10 cellular contexts compared by ENCODE assay signal in the genomic region with DNA sequence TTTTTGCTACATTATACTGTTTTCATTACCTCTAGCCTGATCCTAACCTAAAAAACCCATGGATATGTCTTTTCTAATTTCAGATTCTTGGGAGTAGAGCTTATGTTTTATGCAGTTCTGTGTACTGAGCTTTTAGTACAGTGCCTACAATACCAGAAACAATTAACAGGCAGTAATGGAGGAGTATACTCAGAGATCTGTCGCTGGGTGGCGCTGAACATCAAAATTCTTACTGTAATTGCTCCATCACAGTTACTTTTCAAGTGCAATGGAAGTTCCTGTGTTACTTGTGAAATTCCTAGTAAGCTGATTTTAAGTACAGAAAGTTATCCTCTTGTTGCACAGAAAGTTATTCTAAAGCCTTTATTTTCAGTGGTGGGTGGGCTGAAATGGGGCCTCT.
DNase-seq lines count a peak whose midpoint lies in the region; ATAC-seq, FAIRE-seq and TF ChIP-seq lines count a peak whose summit lies in the region.
"Had no signal": no experiment of that assay in that cellular context is flagged by ENCODE, and none has a peak within 500 bp of the region (broad histone marks: within the 10 kb centered on the region; RNA-seq: fewer than 3 reads in every experiment).

No MANE protein-coding gene starts in this region.

- no peak overlapping the region for H2BK5ac ChIP-seq in H1 (ENCODE audit: low read depth, low read length)
- no peak overlapping the region for H2BK5ac ChIP-seq in mesenchymal stem cell (ENCODE audit: low read depth, low read length, poor library complexity, severe bottlenecking)

- H3K9me3 ChIP-seq in RWPE2 (ENCODE audit: severe bottlenecking): no peaks in the 10 kb centered on the region
- no peaks in the 10 kb centered on the region for H3K9me3 ChIP-seq in H1 (ENCODE audit: insufficient read depth in 2 of 2, low read depth in 1 of 2, low read length in 1 of 2)
- peaks cover 4% of the 10 kb centered on the region for H3K9me3 ChIP-seq in mesenchymal stem cell (ENCODE audit: control insufficient read depth, low read length)
- H3K9me3 ChIP-seq in effector memory CD4-positive, alpha-beta T cell (ENCODE audit: control insufficient read depth, low read length): no peaks in the 10 kb centered on the region

- 3% methylated on average over 2 of the region's 2 CpGs; no CpG with 5 or more reads in 1 of the 2 experiments for WGBS in H1 (ENCODE audit: extremely low coverage in 1 of 2, insufficient coverage in 1 of 2, insufficient read length in 1 of 2, insufficient replicate concordance in 2 of 2, low coverage in 1 of 2, low lambda C conversion rate in 2 of 2, missing lambda C conversion rate in 1 of 2), 2 experiments
- no CpG with 5 or more reads among the region's 2 CpGs for WGBS in mesenchymal stem cell

- intact Hi-C loops in activated CD4-positive, alpha-beta T cell treated with anti-CD3 and anti-CD28 coated beads for 36 hours (cut with DNase I, micrococcal nuclease): no loop called here

- H3K18ac ChIP-seq in H1 (ENCODE audit: extremely low read depth, low read length) (no peak overlapping the region), mesenchymal stem cell (ENCODE audit: low read depth in 1 of 2, low read length in 2 of 2) (no peak overlapping the region)

- H2BK120ac ChIP-seq in H1 (replicated peaks; ENCODE audit: low read depth, low read length) (no peak overlapping the region), mesenchymal stem cell (ENCODE audit: low read depth, low read length) (no peak overlapping the region)

- no peaks in the 10 kb centered on the region for H3K79me2 ChIP-seq in H1 (ENCODE audit: control insufficient read depth in 1 of 2, insufficient read depth in 2 of 2, low read length in 2 of 2)

- no peaks in the 10 kb centered on the region for H3K27me3 ChIP-seq in RWPE2 (ENCODE audit: insufficient read depth, poor library complexity, severe bottlenecking)
- no peaks in the 10 kb centered on the region for H3K27me3 ChIP-seq in H1 (replicated peaks in 1 of 4; ENCODE audit: control insufficient read depth in 3 of 4, extremely low read depth in 1 of 4, insufficient read depth in 3 of 4, low read length in 3 of 4)
- no peaks in the 10 kb centered on the region for H3K27me3 ChIP-seq in mesenchymal stem cell (ENCODE audit: control insufficient read depth in 1 of 2, insufficient read depth in 1 of 2, low read length in 2 of 2)
- H3K27me3 ChIP-seq in effector memory CD4-positive, alpha-beta T cell (replicated peaks; ENCODE audit: control insufficient read depth, insufficient read depth, low read length, poor library complexity, severe bottlenecking): no peaks in the 10 kb centered on the region

- H3K4me1 ChIP-seq in RWPE2 (ENCODE audit: insufficient read depth, poor library complexity, severe bottlenecking): no peaks in the 10 kb centered on the region
- no peaks in the 10 kb centered on the region for H3K4me1 ChIP-seq in H1 (replicated peaks in 1 of 4; ENCODE audit: control insufficient read depth in 3 of 4, insufficient read depth in 4 of 4, low read length in 3 of 4)
- H3K4me1 ChIP-seq in mesenchymal stem cell (ENCODE audit: control insufficient read depth, insufficient read depth, low read depth, low read length): no peaks in the 10 kb centered on the region
- no peaks in the 10 kb centered on the region for H3K4me1 ChIP-seq in effector memory CD4-positive, alpha-beta T cell (ENCODE audit: control insufficient read depth, insufficient read depth, low read length, poor library complexity, severe bottlenecking)

- H3K23ac ChIP-seq in H1 (ENCODE audit: insufficient read length): no peak overlapping the region
- no peak overlapping the region for H3K23ac ChIP-seq in mesenchymal stem cell (ENCODE audit: low read length in 2 of 2)

- no peaks in the 10 kb centered on the region for H3K79me1 ChIP-seq in H1 (ENCODE audit: low read depth, low read length)
- peaks cover 4% of the 10 kb centered on the region for H3K79me1 ChIP-seq in mesenchymal stem cell (replicated peaks; ENCODE audit: low read length, poor library complexity, severe bottlenecking)

- no peak overlapping the region for H3K4me3 ChIP-seq in RWPE2 (ENCODE audit: severe bottlenecking)
- H3K4me3 ChIP-seq in H1 (ENCODE audit: extremely low read depth in 1 of 4, insufficient read depth in 2 of 4, low read depth in 3 of 4, low read length in 4 of 4): no peak overlapping the region
- H3K4me3 ChIP-seq in mesenchymal stem cell (ENCODE audit: insufficient read depth in 1 of 2, low read depth in 1 of 2, low read length in 2 of 2): no peak overlapping the region
- H3K4me3 ChIP-seq in effector memory CD4-positive, alpha-beta T cell (ENCODE audit: insufficient read depth, low read depth, low read length, poor library complexity, severe bottlenecking): no peak overlapping the region

- POLR2A ChIA-PET in activated CD4-positive, alpha-beta T cell treated with anti-CD3 and anti-CD28 coated beads for 36 hours (lab: Charles Lee): no interaction called here
- POLR2A ChIA-PET in H1 (lab: Charles Lee; ENCODE audit: partially characterized antibody): interaction anchor here (0.8 kb wide), 1 partner anchor 10 kb away, joined by 3 read pairs; no protein-coding TSS in a partner anchor

- no peak overlapping the region for H4K5ac ChIP-seq in H1 (ENCODE audit: insufficient read length, low read depth, low read length)

- peak; percentile 49 to 50 for TF ChIP-seq RAD21 in H1 (IDR thresholded peaks at IDR 0.05 in 1 of 2, conservative IDR thresholded peaks at IDR 0.05 in 1 of 2; ENCODE audit: low read depth in 2 of 2, low read length in 2 of 2)

- no peak overlapping the region for H3K27ac ChIP-seq in RWPE2 (ENCODE audit: poor library complexity, severe bottlenecking)
- H3K27ac ChIP-seq in H1 (ENCODE audit: low read depth, low read length): no peak overlapping the region
- no peak overlapping the region for H3K27ac ChIP-seq in mesenchymal stem cell (ENCODE audit: low read length, poor library complexity, severe bottlenecking)
- no peak overlapping the region for H3K27ac ChIP-seq in effector memory CD4-positive, alpha-beta T cell (ENCODE audit: insufficient read depth, low read length, poor library complexity, severe bottlenecking)

- H3K36me3 ChIP-seq in RWPE2 (ENCODE audit: low read depth) (peaks cover 9% of the 10 kb centered on the region), H1 (ENCODE audit: control insufficient read depth in 2 of 4, insufficient read depth in 4 of 4, low read length in 3 of 4) (no peaks in the 10 kb centered on the region), mesenchymal stem cell (ENCODE audit: control insufficient read depth in 1 of 2, insufficient read depth in 2 of 2, low read depth in 1 of 2, low read length in 2 of 2) (peaks cover 0 to 6% of the 10 kb centered on the region in 2 experiments)
- H3K36me3 ChIP-seq in effector memory CD4-positive, alpha-beta T cell (ENCODE audit: control insufficient read depth, insufficient read depth, low read length): no peaks in the 10 kb centered on the region

- H2BK15ac ChIP-seq in H1 (ENCODE audit: low read length): no peak overlapping the region
- no peak overlapping the region for H2BK15ac ChIP-seq in mesenchymal stem cell (ENCODE audit: low read depth, poor library complexity, severe bottlenecking)

- TF ChIP-seq EP300 in H1 (IDR thresholded peaks at IDR 0.05; ENCODE audit: borderline replicate concordance in 1 of 2, low read depth in 2 of 2, low read length in 2 of 2): no peak

- H2BK12ac ChIP-seq in H1 (ENCODE audit: low read depth, low read length) (no peak overlapping the region), mesenchymal stem cell (ENCODE audit: low read length in 2 of 2) (no peak overlapping the region)

- H3K14ac ChIP-seq in H1 (ENCODE audit: insufficient read length): no peak overlapping the region
- H3K14ac ChIP-seq in mesenchymal stem cell (ENCODE audit: low read length in 2 of 2): no peak overlapping the region

- H3K4me1 Mint-ChIP-seq in activated CD4-positive, alpha-beta T cell treated with anti-CD3 and anti-CD28 coated beads for 36 hours: peaks cover 2% of the 10 kb centered on the region

- no peak overlapping the region for H4K8ac ChIP-seq in H1 (ENCODE audit: extremely low read depth, insufficient read depth, low read length)
- no peak overlapping the region for H4K8ac ChIP-seq in mesenchymal stem cell (ENCODE audit: low read length)

- H2AK5ac ChIP-seq in H1 (ENCODE audit: low read depth, low read length) (no peak overlapping the region), mesenchymal stem cell (ENCODE audit: low read length, severe bottlenecking) (no peak overlapping the region)

- no peaks in the 10 kb centered on the region for H4K20me1 ChIP-seq in H1 (replicated peaks in 1 of 2; ENCODE audit: control insufficient read depth in 1 of 2, insufficient read depth in 2 of 2, low read length in 2 of 2)

- H3K9me3 Mint-ChIP-seq in activated CD4-positive, alpha-beta T cell treated with anti-CD3 and anti-CD28 coated beads for 36 hours (ENCODE audit: low read depth): peaks cover 9% of the 10 kb centered on the region

- TF ChIP-seq POLR2A in H1 (IDR thresholded peaks at IDR 0.05; ENCODE audit: control extremely low read depth in 1 of 2, low read depth in 2 of 2, low read length in 2 of 2): no peak

- ATAC-seq in activated CD4-positive, alpha-beta T cell treated with anti-CD3 and anti-CD28 coated beads for 36 hours: no peak
- peak; percentile 61; the same call in 1 of the 3 replicates for ATAC-seq in RWPE2 (ENCODE audit: low read depth)

- H2AFZ ChIP-seq in H1 (ENCODE audit: low read length) (no peak overlapping the region), mesenchymal stem cell (ENCODE audit: low read depth, low read length) (no peak overlapping the region)

- FAIRE-seq in H1 (lab: Jason Lieb, UNC): peak; percentile 66

- no peak overlapping the region for H3K56ac ChIP-seq in H1 (replicated peaks; ENCODE audit: insufficient read length, low read depth, low read length)

- no peaks in the 10 kb centered on the region for H3K27me3 Mint-ChIP-seq in activated CD4-positive, alpha-beta T cell treated with anti-CD3 and anti-CD28 coated beads for 36 hours
- H3K27me3 Mint-ChIP-seq: CD8-positive, alpha-beta memory T cell had no signal

- H3K4me3 Mint-ChIP-seq in activated CD4-positive, alpha-beta T cell treated with anti-CD3 and anti-CD28 coated beads for 36 hours: no peak overlapping the region
- H3K4me3 Mint-ChIP-seq: CD8-positive, alpha-beta memory T cell had no signal

- CTCF ChIA-PET in activated CD4-positive, alpha-beta T cell treated with anti-CD3 and anti-CD28 coated beads for 36 hours (lab: Charles Lee): interaction anchor here (0.6 to 1.6 kb wide), 8 partner anchors 20 to 304 kb away, joined by 3 to 6 read pairs (median 4); no protein-coding TSS in a partner anchor
- CTCF ChIA-PET in H1 (lab: Charles Lee; ENCODE audit: partially characterized antibody): interaction anchor here (0.6 to 3.0 kb wide), 47 partner anchors 8 to 765 kb away, joined by 3 to 33 read pairs (median 4); no protein-coding TSS in a partner anchor

- TF ChIP-seq CTCF in RWPE2 (IDR thresholded peaks at IDR 0.05; ENCODE audit: poor library complexity, severe bottlenecking) (peak; percentile 75), H1 (IDR thresholded peaks at IDR 0.05; ENCODE audit: control extremely low read depth in 1 of 3, insufficient read depth in 1 of 3, low read depth in 1 of 3, low read length in 3 of 3) (peak in 2 of 3 experiments; percentile 37 to 74; a peak in 2 of 4 replicates)

- no peak overlapping the region for H2BK20ac ChIP-seq in H1 (ENCODE audit: low read length)

- no peak overlapping the region for H3K9ac ChIP-seq in H1 (replicated peaks in 1 of 4; ENCODE audit: extremely low read depth in 1 of 4, low read depth in 3 of 4, low read length in 3 of 4)
- no peak overlapping the region for H3K9ac ChIP-seq in mesenchymal stem cell (ENCODE audit: low read length)

- H3K4me2 ChIP-seq in H1 (ENCODE audit: insufficient read depth in 1 of 2, low read depth in 2 of 2, low read length in 2 of 2) (no peak overlapping the region), mesenchymal stem cell (ENCODE audit: low read length, poor library complexity, severe bottlenecking) (no peak overlapping the region)

- H3K36me3 Mint-ChIP-seq in activated CD4-positive, alpha-beta T cell treated with anti-CD3 and anti-CD28 coated beads for 36 hours (ENCODE audit: low read depth): peaks cover 18% of the 10 kb centered on the region

- peak; percentile 58 for DNase-seq in activated CD4-positive, alpha-beta T cell treated with anti-CD3 and anti-CD28 coated beads for 36 hours
- no peak for DNase-seq in activated CD4-positive, alpha-beta T cell treated with anti-CD3 and anti-CD28 coated beads for 1 hour
- DNase-seq in HT-29 (ENCODE audit: low spot score) (peak; percentile 89), RWPE2 (ENCODE audit: low spot score) (no peak), H1 (ENCODE audit: low read depth in 1 of 2, low spot score in 2 of 2) (peak in 1 of 2 experiments; percentile 64), mesenchymal stem cell (peak; percentile 79), ureter (ENCODE audit: low spot score) (peak; percentile 51)
- DNase-seq in effector memory CD4-positive, alpha-beta T cell: no peak

- no peak overlapping the region for H4K91ac ChIP-seq in H1 (replicated peaks; ENCODE audit: insufficient read length, low read length)
- H4K91ac ChIP-seq in mesenchymal stem cell (ENCODE audit: low read length): no peak overlapping the region

- no peaks in the 10 kb centered on the region; the same call in 1 of the 2 replicates for H3K23me2 ChIP-seq in H1 (ENCODE audit: low read depth, low read length)

- H3K27ac Mint-ChIP-seq in activated CD4-positive, alpha-beta T cell treated with anti-CD3 and anti-CD28 coated beads for 36 hours: no peak overlapping the region
- H3K27ac Mint-ChIP-seq: activated naive CD4-positive, alpha-beta T cell treated with anti-CD3 and anti-CD28 coated beads, Interleukin-2, amount 50 U/mL, for 72 hours had no signal

- H3K4ac ChIP-seq in H1 (replicated peaks; ENCODE audit: insufficient read length, low read depth, low read length) (no peak overlapping the region), mesenchymal stem cell (ENCODE audit: low read depth in 1 of 2, low read length in 2 of 2) (no peak overlapping the region)

Comparison
In these comparisons a context has a peak if more than half of its experiments do, and no peak if none do; other contexts are left out.
1. DNase-seq: peak in activated CD4-positive, alpha-beta T cell treated with anti-CD3 and anti-CD28 coated beads for 36 hours (single experiment), HT-29 (single experiment), mesenchymal stem cell (single experiment) and ureter (single experiment); none in activated CD4-positive, alpha-beta T cell treated with anti-CD3 and anti-CD28 coated beads for 1 hour (single experiment), RWPE2 (single experiment) and effector memory CD4-positive, alpha-beta T cell (0 of 3).